ENCODE assay signal across 8 cellular contexts in genomic region chr3:171347017-171347979, GRCh38.
DNase-seq lines count a peak whose midpoint lies in the region; ATAC-seq and TF ChIP-seq lines count a peak whose summit lies in the region.

No MANE protein-coding gene starts in this region.

- H3K4me3 Mint-ChIP-seq in osteocyte (ENCODE audit: unreplicated experiment) = no peak overlapping the region

- H3K9me3 Mint-ChIP-seq in osteocyte (ENCODE audit: unreplicated experiment) = peaks cover 3% of the 10 kb centered on the region

- TF ChIP-seq CTCF in GM10248 (IDR thresholded peaks at IDR 0.05; ENCODE audit: control extremely low read depth, extremely low read depth, low read depth, missing control alignments) (no peak), mammary epithelial cell (conservative IDR thresholded peaks at IDR 0.05 in 1 of 2, IDR thresholded peaks at IDR 0.05 in 1 of 2; ENCODE audit: extremely low read depth in 1 of 2, insufficient read depth in 1 of 2, low read depth in 1 of 2, low read length in 2 of 2) (no peak), osteocyte (IDR thresholded peaks at IDR 0.05) (no peak)

- H3K4me3 ChIP-seq in mammary epithelial cell (replicated peaks in 1 of 3; ENCODE audit: insufficient read depth in 1 of 3, low read depth in 2 of 3, low read length in 3 of 3) = no peak overlapping the region

- H3K4me1 Mint-ChIP-seq in osteocyte (ENCODE audit: unreplicated experiment) = peaks cover 58% of the 10 kb centered on the region

- H3K36me3 ChIP-seq in mammary epithelial cell (ENCODE audit: insufficient read depth, low read length) = no peaks in the 10 kb centered on the region

- peak; percentile 57 for ATAC-seq in GM21381 (IDR thresholded peaks at IDR 0.05; ENCODE audit: unreplicated experiment)
- peak; percentile 67 for ATAC-seq in HG03565 (IDR thresholded peaks at IDR 0.05; ENCODE audit: unreplicated experiment)

- CTCF ChIA-PET in GM10248 (lab: Yijun Ruan, JAX) = interaction anchor here (0.8 to 4.5 kb wide), 8 partner anchors 9 to 161 kb away, joined by 3 to 19 read pairs (median 4); no protein-coding TSS in a partner anchor
- CTCF ChIA-PET in mammary epithelial cell (lab: Charles Lee; ENCODE audit: low non-redundant PET) = interaction anchor here (0.6 kb wide), 1 partner anchor 489 kb away, joined by 4 read pairs; no protein-coding TSS in a partner anchor

- dilution Hi-C loops in mammary epithelial cell (cut with HindIII; ENCODE audit: low sequenced_read_pairs) = no loop called here

- H3K4me2 ChIP-seq in mammary epithelial cell (ENCODE audit: insufficient read depth, low read depth, low read length) = peak overlapping the region; percentile 48

- DNase-seq in GM10248 (ENCODE audit: extremely low spot score) (peak; percentile 20), mammary epithelial cell (peak; percentile 35), osteocyte (ENCODE audit: extremely low spot score, unreplicated experiment) (no peak), DMS153 (lab: John Stamatoyannopoulos, UW) (no peak)
- DNase-seq in activated CD4-positive, CD25-positive, alpha-beta regulatory T cell (lab: John Stamatoyannopoulos, UW) = no peak
- no peak for DNase-seq in activated CD8-positive, alpha-beta memory T cell treated with anti-CD3 and anti-CD28 coated beads for 24 hours

- H3K9ac ChIP-seq in mammary epithelial cell (ENCODE audit: insufficient read depth, low read length) = no peak overlapping the region

- in situ Hi-C loops in mammary epithelial cell (cut with MboI; ENCODE audit: low sequenced_read_pairs in 2 of 2) = no loop called here

- no peaks in the 10 kb centered on the region for H3K27me3 Mint-ChIP-seq in osteocyte (ENCODE audit: unreplicated experiment)

- BruUV-seq in mammary epithelial cell (replicated peaks; lab: Mats Ljungman, UMichigan) = no TSS peak

- H3K27ac ChIP-seq in mammary epithelial cell (ENCODE audit: insufficient read depth, low read depth, low read length) = peak overlapping the region; percentile 13

- peaks cover 2% of the 10 kb centered on the region for H3K36me3 Mint-ChIP-seq in osteocyte (ENCODE audit: unreplicated experiment)

- no peaks in the 10 kb centered on the region for H3K79me2 ChIP-seq in mammary epithelial cell (ENCODE audit: insufficient read depth, low read length)

- no peaks in the 10 kb centered on the region for H3K27me3 ChIP-seq in mammary epithelial cell (ENCODE audit: insufficient read depth, low read length)

- no peaks in the 10 kb centered on the region for H4K20me1 ChIP-seq in mammary epithelial cell (ENCODE audit: insufficient read depth, low read length)

- intact Hi-C loops in mammary epithelial cell (cut with micrococcal nuclease) = no loop called here

- 94% methylated on average over 3 of the region's 4 CpGs for WGBS in mammary epithelial cell (ENCODE audit: low coverage, missing lambda C conversion rate)

- POLR2A ChIA-PET in GM10248 (lab: Yijun Ruan, JAX) = interaction anchor here (0.6 to 1.0 kb wide), 3 partner anchors 27 to 89 kb away, joined by 3 to 7 read pairs (median 4); no protein-coding TSS in a partner anchor

- peaks cover 45% of the 10 kb centered on the region for H3K4me1 ChIP-seq in mammary epithelial cell (ENCODE audit: insufficient read depth, low read length)

- H2AFZ ChIP-seq in mammary epithelial cell (ENCODE audit: low read depth, low read length) = peak overlapping the region; percentile 10

- H3K9me3 ChIP-seq in mammary epithelial cell (replicated peaks; ENCODE audit: insufficient read depth, low read length) = no peaks in the 10 kb centered on the region

- peak overlapping the region; percentile 82 for H3K27ac Mint-ChIP-seq in osteocyte (ENCODE audit: unreplicated experiment)

Comparison
In these comparisons a context has a peak if more than half of its experiments do, and no peak if none do; other contexts are left out.
1. DNase-seq: peak in GM10248 (single experiment) and mammary epithelial cell (single experiment); none in osteocyte (single experiment), activated CD4-positive, CD25-positive, alpha-beta regulatory T cell (0 of 4), activated CD8-positive, alpha-beta memory T cell treated with anti-CD3 and anti-CD28 coated beads for 24 hours (single experiment) and DMS153 (single experiment).